ENCODE assay signal across 2 cellular contexts in genomic region chr16:16149710-16150116, GRCh38.
A peak's percentile ranks its signal among the peaks of the same experiment; 100 is the strongest.
TF ChIP-seq lines count a peak whose summit lies in the region.

No MANE protein-coding gene starts in this region.

TF ChIP-seq in WTC11, 78 proteins besides CTCF, POLR2A, EP300 and RAD21 (continued from another document):
- no peak for TF ChIP-seq ZSCAN18 (CRISPR knock-in tag; IDR thresholded peaks at IDR 0.05)
- no peak for TF ChIP-seq ZNF281 (CRISPR knock-in tag; IDR thresholded peaks at IDR 0.05)
- no peak for TF ChIP-seq HMGXB4 (CRISPR knock-in tag; IDR thresholded peaks at IDR 0.05)
- TF ChIP-seq ETV6 (CRISPR knock-in tag; IDR thresholded peaks at IDR 0.05): no peak
- no peak for TF ChIP-seq ELF4 (CRISPR knock-in tag; IDR thresholded peaks at IDR 0.05; ENCODE audit: low read depth)
- no peak for TF ChIP-seq HMGA2 (CRISPR knock-in tag; IDR thresholded peaks at IDR 0.05)
- no peak for TF ChIP-seq ESRRA (CRISPR knock-in tag; IDR thresholded peaks at IDR 0.05; ENCODE audit: borderline replicate concordance)
- no peak for TF ChIP-seq ATF1 (CRISPR knock-in tag; IDR thresholded peaks at IDR 0.05)
- TF ChIP-seq TEAD1 (CRISPR knock-in tag; IDR thresholded peaks at IDR 0.05): no peak
- no peak for TF ChIP-seq CBFB (CRISPR knock-in tag; IDR thresholded peaks at IDR 0.05; ENCODE audit: low read depth)
- TF ChIP-seq ZBTB21 (CRISPR knock-in tag; IDR thresholded peaks at IDR 0.05; ENCODE audit: borderline replicate concordance): no peak
- TF ChIP-seq, protein P1, sequence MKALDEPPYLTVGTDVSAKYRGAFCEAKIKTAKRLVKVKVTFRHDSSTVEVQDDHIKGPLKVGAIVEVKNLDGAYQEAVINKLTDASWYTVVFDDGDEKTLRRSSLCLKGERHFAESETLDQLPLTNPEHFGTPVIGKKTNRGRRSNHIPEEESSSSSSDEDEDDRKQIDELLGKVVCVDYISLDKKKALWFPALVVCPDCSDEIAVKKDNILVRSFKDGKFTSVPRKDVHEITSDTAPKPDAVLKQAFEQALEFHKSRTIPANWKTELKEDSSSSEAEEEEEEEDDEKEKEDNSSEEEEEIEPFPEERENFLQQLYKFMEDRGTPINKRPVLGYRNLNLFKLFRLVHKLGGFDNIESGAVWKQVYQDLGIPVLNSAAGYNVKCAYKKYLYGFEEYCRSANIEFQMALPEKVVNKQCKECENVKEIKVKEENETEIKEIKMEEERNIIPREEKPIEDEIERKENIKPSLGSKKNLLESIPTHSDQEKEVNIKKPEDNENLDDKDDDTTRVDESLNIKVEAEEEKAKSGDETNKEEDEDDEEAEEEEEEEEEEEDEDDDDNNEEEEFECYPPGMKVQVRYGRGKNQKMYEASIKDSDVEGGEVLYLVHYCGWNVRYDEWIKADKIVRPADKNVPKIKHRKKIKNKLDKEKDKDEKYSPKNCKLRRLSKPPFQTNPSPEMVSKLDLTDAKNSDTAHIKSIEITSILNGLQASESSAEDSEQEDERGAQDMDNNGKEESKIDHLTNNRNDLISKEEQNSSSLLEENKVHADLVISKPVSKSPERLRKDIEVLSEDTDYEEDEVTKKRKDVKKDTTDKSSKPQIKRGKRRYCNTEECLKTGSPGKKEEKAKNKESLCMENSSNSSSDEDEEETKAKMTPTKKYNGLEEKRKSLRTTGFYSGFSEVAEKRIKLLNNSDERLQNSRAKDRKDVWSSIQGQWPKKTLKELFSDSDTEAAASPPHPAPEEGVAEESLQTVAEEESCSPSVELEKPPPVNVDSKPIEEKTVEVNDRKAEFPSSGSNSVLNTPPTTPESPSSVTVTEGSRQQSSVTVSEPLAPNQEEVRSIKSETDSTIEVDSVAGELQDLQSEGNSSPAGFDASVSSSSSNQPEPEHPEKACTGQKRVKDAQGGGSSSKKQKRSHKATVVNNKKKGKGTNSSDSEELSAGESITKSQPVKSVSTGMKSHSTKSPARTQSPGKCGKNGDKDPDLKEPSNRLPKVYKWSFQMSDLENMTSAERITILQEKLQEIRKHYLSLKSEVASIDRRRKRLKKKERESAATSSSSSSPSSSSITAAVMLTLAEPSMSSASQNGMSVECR (CRISPR knock-in tag; IDR thresholded peaks at IDR 0.05; ENCODE audit: borderline replicate concordance): no peak
- TF ChIP-seq, protein P2, sequence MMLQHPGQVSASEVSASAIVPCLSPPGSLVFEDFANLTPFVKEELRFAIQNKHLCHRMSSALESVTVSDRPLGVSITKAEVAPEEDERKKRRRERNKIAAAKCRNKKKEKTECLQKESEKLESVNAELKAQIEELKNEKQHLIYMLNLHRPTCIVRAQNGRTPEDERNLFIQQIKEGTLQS (CRISPR knock-in tag; conservative IDR thresholded peaks at IDR 0.05): no peak
- no peak for TF ChIP-seq ZNF423 (CRISPR knock-in tag; IDR thresholded peaks at IDR 0.05)
- no peak for TF ChIP-seq FOXK1 (CRISPR knock-in tag; IDR thresholded peaks at IDR 0.05)
TF ChIP-seq in WTC11: peak in this region for 0.

TF ChIP-seq in HepG2, 621 proteins besides CTCF, POLR2A, EP300 and RAD21 (continued from another document and continues in another):
- TF ChIP-seq ZNF775 (CRISPR knock-in tag; IDR thresholded peaks at IDR 0.05; ENCODE audit: borderline replicate concordance) (no peak), ZNF256 (CRISPR knock-in tag; conservative IDR thresholded peaks at IDR 0.05) (0 out of 2 replicates have a peak, but pooled peaks have one; percentile 68), ZNF136 (CRISPR knock-in tag; IDR thresholded peaks at IDR 0.05; ENCODE audit: low read depth) (no peak), KDM5B (CRISPR knock-in tag; IDR thresholded peaks at IDR 0.05; ENCODE audit: borderline replicate concordance) (peak; percentile 6; the same call in 1 of the 2 replicates), ZNF138 (CRISPR knock-in tag; IDR thresholded peaks at IDR 0.05; ENCODE audit: low read depth) (no peak), ZSCAN12 (CRISPR knock-in tag; IDR thresholded peaks at IDR 0.05) (0 out of 2 replicates have a peak, but pooled peaks have one; percentile 64), HINFP (CRISPR knock-in tag; IDR thresholded peaks at IDR 0.05; ENCODE audit: low read depth) (peak; percentile 51; the same call in 1 of the 2 replicates), POLR2G (IDR thresholded peaks at IDR 0.05; ENCODE audit: low read depth, low read length) (peak; percentile 64; the same call in 1 of the 2 replicates), SP4 (CRISPR knock-in tag; IDR thresholded peaks at IDR 0.05) (no peak), IKZF1 (IDR thresholded peaks at IDR 0.05) (no peak), MLX (CRISPR knock-in tag; IDR thresholded peaks at IDR 0.05) (no peak), MED13 (CRISPR knock-in tag; IDR thresholded peaks at IDR 0.05) (0 out of 2 replicates have a peak, but pooled peaks have one; percentile 59), XBP1 (CRISPR knock-in tag; IDR thresholded peaks at IDR 0.05) (0 out of 2 replicates have a peak, but pooled peaks have one; percentile 27), KLF9 (CRISPR knock-in tag; IDR thresholded peaks at IDR 0.05; ENCODE audit: low read depth) (no peak), ZNF790 (CRISPR knock-in tag; IDR thresholded peaks at IDR 0.05; ENCODE audit: borderline replicate concordance) (no peak), ZSCAN31 (CRISPR knock-in tag; IDR thresholded peaks at IDR 0.05; ENCODE audit: low read depth) (no peak; the same call in 1 of the 2 replicates), HOXD1 (CRISPR knock-in tag; IDR thresholded peaks at IDR 0.05) (peak; percentile 68; the same call in 1 of the 2 replicates), SIN3B (IDR thresholded peaks at IDR 0.05; ENCODE audit: low read length) (no peak), ZNF12 (CRISPR knock-in tag; IDR thresholded peaks at IDR 0.05) (no peak; the same call in 1 of the 2 replicates), FOSL1 (CRISPR knock-in tag; IDR thresholded peaks at IDR 0.05; ENCODE audit: borderline replicate concordance) (no peak), ZNF180 (CRISPR knock-in tag; IDR thresholded peaks at IDR 0.05; ENCODE audit: borderline replicate concordance, low read depth) (0 out of 2 replicates have a peak, but pooled peaks have one; percentile 51), ATF4 (CRISPR knock-in tag; IDR thresholded peaks at IDR 0.05) (no peak), ZNF687 (CRISPR knock-in tag; IDR thresholded peaks at IDR 0.05) (peak; percentile 97), TEAD3 (CRISPR knock-in tag; optimal IDR thresholded peaks at IDR 0.05; ENCODE audit: borderline replicate concordance) (peak; percentile 48), ATM (IDR thresholded peaks at IDR 0.05; ENCODE audit: borderline replicate concordance) (no peak), U2AF1 (optimal IDR thresholded peaks at IDR 0.05; ENCODE audit: low read depth, low read length) (no peak), GTF2F1 (IDR thresholded peaks at IDR 0.05; ENCODE audit: low read length) (no peak), ZNF713 (CRISPR knock-in tag; IDR thresholded peaks at IDR 0.05) (peak; percentile 7; the same call in 1 of the 2 replicates), ONECUT2 (CRISPR knock-in tag; IDR thresholded peaks at IDR 0.05) (0 out of 2 replicates have a peak, but pooled peaks have one; percentile 34), RBM39 (IDR thresholded peaks at IDR 0.05; ENCODE audit: low read depth, low read length, poor library complexity, severe bottlenecking) (no peak), ZNF768 (CRISPR knock-in tag; IDR thresholded peaks at IDR 0.05) (0 out of 2 replicates have a peak, but pooled peaks have one; percentile 21), KDM1A (CRISPR knock-in tag; IDR thresholded peaks at IDR 0.05) (no peak), YY1 (IDR thresholded peaks at IDR 0.05; ENCODE audit: insufficient read depth, insufficient replicate concordance, low read depth, low read length) (peak; percentile 71)
- TF ChIP-seq, protein P3, sequence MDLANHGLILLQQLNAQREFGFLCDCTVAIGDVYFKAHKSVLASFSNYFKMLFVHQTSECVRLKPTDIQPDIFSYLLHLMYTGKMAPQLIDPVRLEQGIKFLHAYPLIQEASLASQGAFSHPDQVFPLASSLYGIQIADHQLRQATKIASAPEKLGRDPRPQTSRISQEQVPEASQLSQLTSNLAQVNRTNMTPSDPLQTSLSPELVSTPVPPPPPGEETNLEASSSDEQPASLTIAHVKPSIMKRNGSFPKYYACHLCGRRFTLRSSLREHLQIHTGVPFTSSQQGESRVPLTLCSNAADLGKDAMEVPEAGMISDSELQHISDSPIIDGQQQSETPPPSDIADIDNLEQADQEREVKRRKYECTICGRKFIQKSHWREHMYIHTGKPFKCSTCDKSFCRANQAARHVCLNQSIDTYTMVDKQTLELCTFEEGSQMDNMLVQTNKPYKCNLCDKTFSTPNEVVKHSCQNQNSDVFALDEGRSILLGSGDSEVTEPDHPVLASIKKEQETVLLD (CRISPR knock-in tag; IDR thresholded peaks at IDR 0.05; ENCODE audit: low read depth): no peak
- TF ChIP-seq, protein P4, sequence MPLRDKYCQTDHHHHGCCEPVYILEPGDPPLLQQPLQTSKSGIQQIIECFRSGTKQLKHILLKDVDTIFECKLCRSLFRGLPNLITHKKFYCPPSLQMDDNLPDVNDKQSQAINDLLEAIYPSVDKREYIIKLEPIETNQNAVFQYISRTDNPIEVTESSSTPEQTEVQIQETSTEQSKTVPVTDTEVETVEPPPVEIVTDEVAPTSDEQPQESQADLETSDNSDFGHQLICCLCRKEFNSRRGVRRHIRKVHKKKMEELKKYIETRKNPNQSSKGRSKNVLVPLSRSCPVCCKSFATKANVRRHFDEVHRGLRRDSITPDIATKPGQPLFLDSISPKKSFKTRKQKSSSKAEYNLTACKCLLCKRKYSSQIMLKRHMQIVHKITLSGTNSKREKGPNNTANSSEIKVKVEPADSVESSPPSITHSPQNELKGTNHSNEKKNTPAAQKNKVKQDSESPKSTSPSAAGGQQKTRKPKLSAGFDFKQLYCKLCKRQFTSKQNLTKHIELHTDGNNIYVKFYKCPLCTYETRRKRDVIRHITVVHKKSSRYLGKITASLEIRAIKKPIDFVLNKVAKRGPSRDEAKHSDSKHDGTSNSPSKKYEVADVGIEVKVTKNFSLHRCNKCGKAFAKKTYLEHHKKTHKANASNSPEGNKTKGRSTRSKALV (CRISPR knock-in tag; IDR thresholded peaks at IDR 0.05): 0 out of 2 replicates have a peak, but pooled peaks have one; percentile 51
- TF ChIP-seq, protein P5, sequence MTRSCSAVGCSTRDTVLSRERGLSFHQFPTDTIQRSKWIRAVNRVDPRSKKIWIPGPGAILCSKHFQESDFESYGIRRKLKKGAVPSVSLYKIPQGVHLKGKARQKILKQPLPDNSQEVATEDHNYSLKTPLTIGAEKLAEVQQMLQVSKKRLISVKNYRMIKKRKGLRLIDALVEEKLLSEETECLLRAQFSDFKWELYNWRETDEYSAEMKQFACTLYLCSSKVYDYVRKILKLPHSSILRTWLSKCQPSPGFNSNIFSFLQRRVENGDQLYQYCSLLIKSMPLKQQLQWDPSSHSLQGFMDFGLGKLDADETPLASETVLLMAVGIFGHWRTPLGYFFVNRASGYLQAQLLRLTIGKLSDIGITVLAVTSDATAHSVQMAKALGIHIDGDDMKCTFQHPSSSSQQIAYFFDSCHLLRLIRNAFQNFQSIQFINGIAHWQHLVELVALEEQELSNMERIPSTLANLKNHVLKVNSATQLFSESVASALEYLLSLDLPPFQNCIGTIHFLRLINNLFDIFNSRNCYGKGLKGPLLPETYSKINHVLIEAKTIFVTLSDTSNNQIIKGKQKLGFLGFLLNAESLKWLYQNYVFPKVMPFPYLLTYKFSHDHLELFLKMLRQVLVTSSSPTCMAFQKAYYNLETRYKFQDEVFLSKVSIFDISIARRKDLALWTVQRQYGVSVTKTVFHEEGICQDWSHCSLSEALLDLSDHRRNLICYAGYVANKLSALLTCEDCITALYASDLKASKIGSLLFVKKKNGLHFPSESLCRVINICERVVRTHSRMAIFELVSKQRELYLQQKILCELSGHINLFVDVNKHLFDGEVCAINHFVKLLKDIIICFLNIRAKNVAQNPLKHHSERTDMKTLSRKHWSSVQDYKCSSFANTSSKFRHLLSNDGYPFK (CRISPR knock-in tag; IDR thresholded peaks at IDR 0.05; ENCODE audit: borderline replicate concordance): no peak
